10 cellular contexts compared by ENCODE assay signal in genomic region chr12:96263449-96263902, GRCh38.
DNase-seq lines count a peak whose midpoint lies in the region; TF ChIP-seq lines count a peak whose summit lies in the region.
"Had no signal": no experiment of that assay in that cellular context is flagged by ENCODE, and none has a peak within 500 bp of the region (broad histone marks: within the 10 kb centered on the region; RNA-seq: fewer than 3 reads in every experiment).

No MANE protein-coding gene starts in this region.

- 74 to 80% methylated on average over 11 of the region's 11 CpGs for WGBS in tibial nerve, 2 donors

- TF ChIP-seq CTCF in osteocyte (IDR thresholded peaks at IDR 0.05) (no peak), tibial nerve (IDR thresholded peaks at IDR 0.05) (no peak)

- H3K27ac Mint-ChIP-seq in osteocyte (ENCODE audit: unreplicated experiment) = peak overlapping the region; percentile 38

- H3K9me3 Mint-ChIP-seq in osteocyte (ENCODE audit: unreplicated experiment) = no peaks in the 10 kb centered on the region
- H3K9me3 Mint-ChIP-seq: stimulated activated naive CD8-positive, alpha-beta T cell treated with anti-CD3 and anti-CD28 coated beads, Interleukin-15, amount 100 ng/mL, for 72 hours had no signal

- H3K36me3 ChIP-seq in tibial nerve = peaks cover 0 to 57% (median 0%) of the 10 kb centered on the region in 3 donors

- H3K36me3 Mint-ChIP-seq in osteocyte (ENCODE audit: unreplicated experiment) = peaks cover 42% of the 10 kb centered on the region

- no peak overlapping the region for H3K27ac ChIP-seq in tibial nerve

- DNase-seq in NCI-H2081 (lab: John Stamatoyannopoulos, UW) = peak; percentile 37 to 78
- no peak for DNase-seq in NCI-H2081 treated with DMSO at 0.1 percent for 48 hours (lab: John Stamatoyannopoulos, UW)
- peak; percentile 97 for DNase-seq in NCI-H2029 treated with DMSO at 0.1 percent for 48 hours (lab: John Stamatoyannopoulos, UW)
- peak; percentile 84 to 90 for DNase-seq in dermis microvascular lymphatic vessel endothelial cell (ENCODE audit: low read depth in 2 of 2)
- DNase-seq in osteocyte (ENCODE audit: extremely low spot score, unreplicated experiment) = no peak
- no peak for DNase-seq in NCI-H2171 (lab: John Stamatoyannopoulos, UW)
- no peak for DNase-seq in tibial nerve (ENCODE audit: low spot score in 2 of 2)
- no peak for DNase-seq in activated effector memory CD4-positive, alpha-beta T cell treated with anti-CD3 and anti-CD28 coated beads, Interleukin-2, amount 50 U/mL, for 16 hours
- DNase-seq: stimulated activated naive CD8-positive, alpha-beta T cell treated with anti-CD3 and anti-CD28 coated beads, Interleukin-15, amount 100 ng/mL, for 72 hours; T-helper 9 cell had no signal

- no peak for TF ChIP-seq POLR2A in tibial nerve (IDR thresholded peaks at IDR 0.05)

- H3K27me3 Mint-ChIP-seq in osteocyte (ENCODE audit: unreplicated experiment) = no peaks in the 10 kb centered on the region
- H3K27me3 Mint-ChIP-seq: stimulated activated naive CD8-positive, alpha-beta T cell treated with anti-CD3 and anti-CD28 coated beads, Interleukin-15, amount 100 ng/mL, for 72 hours had no signal

- no peak overlapping the region for H3K4me3 ChIP-seq in tibial nerve

- H3K27me3 ChIP-seq in tibial nerve = no peaks in the 10 kb centered on the region

- H3K4me3 Mint-ChIP-seq in osteocyte (ENCODE audit: unreplicated experiment) = no peak overlapping the region
- H3K4me3 Mint-ChIP-seq: stimulated activated naive CD8-positive, alpha-beta T cell treated with anti-CD3 and anti-CD28 coated beads, Interleukin-15, amount 100 ng/mL, for 72 hours had no signal

- peaks cover 0 to 6% (median 1%) of the 10 kb centered on the region in 4 donors for H3K4me1 ChIP-seq in tibial nerve

- no peak for TF ChIP-seq EP300 in tibial nerve (IDR thresholded peaks at IDR 0.05)

- H3K9me3 ChIP-seq in tibial nerve = no peaks in the 10 kb centered on the region

- peaks cover 15% of the 10 kb centered on the region for H3K4me1 Mint-ChIP-seq in osteocyte (ENCODE audit: unreplicated experiment)
- H3K4me1 Mint-ChIP-seq: stimulated activated naive CD8-positive, alpha-beta T cell treated with anti-CD3 and anti-CD28 coated beads, Interleukin-15, amount 100 ng/mL, for 72 hours had no signal

Comparison
In these comparisons a context has a peak if more than half of its experiments do, and no peak if none do; other contexts are left out.
1. DNase-seq: peak in NCI-H2081 (2 of 2), NCI-H2029 treated with DMSO at 0.1 percent for 48 hours (single experiment) and dermis microvascular lymphatic vessel endothelial cell (2 of 2); none in NCI-H2081 treated with DMSO at 0.1 percent for 48 hours (single experiment), osteocyte (single experiment), NCI-H2171 (single experiment), tibial nerve (0 of 2) and activated effector memory CD4-positive, alpha-beta T cell treated with anti-CD3 and anti-CD28 coated beads, Interleukin-2, amount 50 U/mL, for 16 hours (single experiment).